1 cellular context compared by ENCODE assay signal in genomic region chr6:7295916-7296315, GRCh38.
TF ChIP-seq lines count a peak whose summit lies in the region.

No MANE protein-coding gene starts in this region.

TF ChIP-seq in K562, 482 proteins besides CTCF, POLR2A, EP300 and RAD21:
- TF ChIP-seq NR3C1 (CRISPR knock-in tag; IDR thresholded peaks at IDR 0.05) (no peak), TCFL5 (CRISPR knock-in tag; conservative IDR thresholded peaks at IDR 0.05) (no peak), ZNF316 (IDR thresholded peaks at IDR 0.05) (peak; percentile 73), MIER1 (IDR thresholded peaks at IDR 0.05; ENCODE audit: low read depth) (no peak), MAFG (tag; conservative IDR thresholded peaks at IDR 0.05) (peak; percentile 20; the same call in 1 of the 2 replicates), RHOXF2B (CRISPR knock-in tag; conservative IDR thresholded peaks at IDR 0.05) (no peak), NELFE (IDR thresholded peaks at IDR 0.05; ENCODE audit: insufficient read depth, insufficient read length) (no peak), IRF9 (tag; IDR thresholded peaks at IDR 0.05) (no peak), RFX5 (IDR thresholded peaks at IDR 0.05; ENCODE audit: low read depth, low read length) (no peak), SAFB (IDR thresholded peaks at IDR 0.05; ENCODE audit: borderline replicate concordance, low read depth, low read length) (no peak), C11orf30 (IDR thresholded peaks at IDR 0.05; ENCODE audit: low read depth) (peak; percentile 34; the same call in 1 of the 2 replicates)
- TF ChIP-seq, protein P1, sequence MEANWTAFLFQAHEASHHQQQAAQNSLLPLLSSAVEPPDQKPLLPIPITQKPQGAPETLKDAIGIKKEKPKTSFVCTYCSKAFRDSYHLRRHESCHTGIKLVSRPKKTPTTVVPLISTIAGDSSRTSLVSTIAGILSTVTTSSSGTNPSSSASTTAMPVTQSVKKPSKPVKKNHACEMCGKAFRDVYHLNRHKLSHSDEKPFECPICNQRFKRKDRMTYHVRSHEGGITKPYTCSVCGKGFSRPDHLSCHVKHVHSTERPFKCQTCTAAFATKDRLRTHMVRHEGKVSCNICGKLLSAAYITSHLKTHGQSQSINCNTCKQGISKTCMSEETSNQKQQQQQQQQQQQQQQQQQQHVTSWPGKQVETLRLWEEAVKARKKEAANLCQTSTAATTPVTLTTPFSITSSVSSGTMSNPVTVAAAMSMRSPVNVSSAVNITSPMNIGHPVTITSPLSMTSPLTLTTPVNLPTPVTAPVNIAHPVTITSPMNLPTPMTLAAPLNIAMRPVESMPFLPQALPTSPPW (CRISPR knock-in tag; IDR thresholded peaks at IDR 0.05) = no peak
TF ChIP-seq in K562: peak in this region for 3.
